22 cellular contexts compared by ENCODE assay signal in the genomic region with DNA sequence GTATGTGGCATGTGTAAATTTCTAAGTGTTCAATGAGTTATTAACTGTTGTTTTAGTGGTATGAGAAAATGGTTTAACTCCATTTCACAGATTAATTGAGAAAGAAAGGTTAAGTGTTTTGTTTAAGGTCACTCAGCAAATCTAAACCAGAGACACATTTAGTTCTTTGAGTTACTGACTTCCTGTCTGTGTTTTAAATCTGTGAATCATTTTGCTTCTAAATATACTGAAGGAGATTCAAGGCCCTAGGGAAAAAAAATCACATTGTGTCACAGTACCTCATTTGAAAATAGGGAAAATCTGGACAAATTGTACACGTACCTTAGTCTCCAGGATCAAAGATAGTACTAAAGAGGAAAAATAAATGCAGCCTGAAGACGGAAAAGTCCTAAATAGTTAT.
DNase-seq lines count a peak whose midpoint lies in the region; FAIRE-seq and TF ChIP-seq lines count a peak whose summit lies in the region.
"Had no signal": no experiment of that assay in that cellular context is flagged by ENCODE, and none has a peak within 500 bp of the region (broad histone marks: within the 10 kb centered on the region; RNA-seq: fewer than 3 reads in every experiment).

No MANE protein-coding gene starts in this region.

- H3K4me3 ChIP-seq in DOHH2 (ENCODE audit: low read length) = peak overlapping the region; percentile 45
- no peak overlapping the region for H3K4me3 ChIP-seq in ascending aorta
- H3K4me3 ChIP-seq: spleen had no signal

- no peaks in the 10 kb centered on the region for H3K79me2 ChIP-seq in DOHH2 (ENCODE audit: control insufficient read depth, low read length)

- TF ChIP-seq CTCF in DOHH2 (IDR thresholded peaks at IDR 0.05; ENCODE audit: low read depth, low read length, poor library complexity, severe bottlenecking) = no peak
- no peak for TF ChIP-seq CTCF in ascending aorta (IDR thresholded peaks at IDR 0.05)

- H4K20me1 ChIP-seq in DOHH2 (ENCODE audit: control insufficient read depth, insufficient read depth, low read depth, low read length) = no peaks in the 10 kb centered on the region

- DNase-seq in SK-MEL-5 (ENCODE audit: low read depth, low spot score) (peak; percentile 55), foreskin melanocyte (peak; percentile 56), putamen (ENCODE audit: low spot score) (peak; percentile 5), NCI-H774 (lab: John Stamatoyannopoulos, UW) (no peak), ascending aorta (ENCODE audit: low spot score in 2 of 2) (no peak), RCC 7860 (ENCODE audit: low spot score) (no peak), HUDEP-2 (lab: John Stamatoyannopoulos, UW; ENCODE audit: unreplicated experiment in 76 of 76) (no peak)
- DNase-seq: activated CD4-positive, alpha-beta T cell treated with anti-CD3 and anti-CD28 coated beads for 4 hours; activated CD8-positive, alpha-beta memory T cell treated with anti-CD3 and anti-CD28 coated beads for 24 hours; activated gamma-delta T cell treated with Interleukin-2 at 50 U/mL for 16 hours; activated T-cell treated with anti-CD3 and anti-CD28 coated beads, Interleukin-2, amount 50 U/mL, for 1 hour; brain microvascular endothelial cell; Caco-2; immature natural killer cell; naive thymus-derived CD8-positive, alpha-beta T cell; NCI-H146; NCI-H2107; NCI-H82; spleen; T-helper 2 cell had no signal

- intact Hi-C loops in ascending aorta (cut with DNase I) = no loop called here

- H3K9me2 ChIP-seq in DOHH2 (replicated peaks; ENCODE audit: control insufficient read depth, low read length) = no peaks in the 10 kb centered on the region

- in situ Hi-C loops in SK-MEL-5 (cut with HindIII; ENCODE audit: low pct_unique_long_range_greater_than_20kb, low sequenced_read_pairs) = no loop called here

- peaks cover 47% of the 10 kb centered on the region for H3K4me1 ChIP-seq in DOHH2 (ENCODE audit: control insufficient read depth, low read length)
- H3K4me1 ChIP-seq in ascending aorta = no peaks in the 10 kb centered on the region
- H3K4me1 ChIP-seq: Caco-2 had no signal

- H3K27me3 ChIP-seq in DOHH2 (ENCODE audit: control insufficient read depth, low read length) (no peaks in the 10 kb centered on the region), ascending aorta (no peaks in the 10 kb centered on the region)
- H3K27me3 ChIP-seq: brain microvascular endothelial cell, spleen had no signal

- H3K27ac ChIP-seq in DOHH2 (ENCODE audit: low read depth, low read length) (peak overlapping the region; percentile 74), ascending aorta (no peak overlapping the region)
- H3K27ac ChIP-seq: brain microvascular endothelial cell, VCaP had no signal

- no peak for FAIRE-seq in RCC 7860 (lab: Jason Lieb, UNC)

- H3K9me3 ChIP-seq in DOHH2 (ENCODE audit: control insufficient read depth, insufficient read depth, low read length) (no peaks in the 10 kb centered on the region), ascending aorta (no peaks in the 10 kb centered on the region)
- H3K9me3 ChIP-seq: Caco-2, spleen had no signal

- H3K36me3 ChIP-seq in DOHH2 (ENCODE audit: control insufficient read depth, low read length) = no peaks in the 10 kb centered on the region
- H3K36me3 ChIP-seq in ascending aorta = no peaks in the 10 kb centered on the region
- H3K36me3 ChIP-seq: brain microvascular endothelial cell, spleen had no signal

- peak overlapping the region; percentile 56 for H3K4me2 ChIP-seq in DOHH2 (ENCODE audit: low read length)

- no peaks in the 10 kb centered on the region; the same call in 1 of the 2 replicates for H3F3A ChIP-seq in DOHH2 (ENCODE audit: control insufficient read depth, insufficient read depth)

Comparison
In these comparisons a context has a peak if more than half of its experiments do, and no peak if none do; other contexts are left out.
1. DNase-seq: peak in SK-MEL-5 (single experiment), foreskin melanocyte (single experiment) and putamen (single experiment); none in NCI-H774 (single experiment), ascending aorta (0 of 2), RCC 7860 (single experiment) and HUDEP-2 (0 of 76).